ENCODE assay signal across 1 cellular context in the genomic region with DNA sequence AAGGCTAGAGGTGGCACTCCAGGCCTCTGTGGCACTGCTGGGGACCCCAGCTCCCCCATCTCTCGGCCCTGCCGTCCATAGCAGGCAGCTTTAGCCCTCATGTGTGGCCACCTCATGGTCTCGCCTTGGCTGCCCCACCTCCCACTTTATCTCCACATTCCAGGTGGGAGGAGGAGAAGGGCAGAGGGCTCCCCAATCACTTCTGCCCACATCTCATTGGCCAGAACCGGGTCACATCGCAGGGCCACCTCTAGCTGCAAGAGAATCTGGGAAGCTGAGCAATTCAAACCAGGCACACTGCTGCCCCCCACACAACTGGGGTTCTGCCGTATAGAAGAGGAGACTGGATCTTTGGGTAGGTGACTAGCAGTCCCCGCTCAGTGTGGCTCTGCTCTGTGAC.
TF ChIP-seq lines count a peak whose summit lies in the region.

No MANE protein-coding gene starts in this region.

TF ChIP-seq in K562, 482 proteins besides CTCF, POLR2A, EP300 and RAD21:
- TF ChIP-seq CBFA2T2 (conservative IDR thresholded peaks at IDR 0.05): 0 out of 2 replicates have a peak, but pooled peaks have one; percentile 32
- TF ChIP-seq ZNF584 (CRISPR knock-in tag; IDR thresholded peaks at IDR 0.05; ENCODE audit: low read depth): no peak
- TF ChIP-seq ZBTB7A (IDR thresholded peaks at IDR 0.05; ENCODE audit: borderline replicate concordance, control insufficient read depth, low read depth, low read length): 0 out of 2 replicates have a peak, but pooled peaks have one; percentile 33
- peak in 1 of 2 experiments; percentile 66; a peak in 1 of 4 replicates for TF ChIP-seq TRIM24 (IDR thresholded peaks at IDR 0.05)
- peak; percentile 58; the same call in 1 of the 2 replicates for TF ChIP-seq TRIM28 (IDR thresholded peaks at IDR 0.05)
- TF ChIP-seq PHF8 (IDR thresholded peaks at IDR 0.05; ENCODE audit: borderline replicate concordance, low read length): no peak
- TF ChIP-seq HNRNPL (IDR thresholded peaks at IDR 0.05; ENCODE audit: low read depth, low read length): no peak
- peak; percentile 43 for TF ChIP-seq TCF3 (CRISPR knock-in tag; IDR thresholded peaks at IDR 0.05)
- no peak for TF ChIP-seq CHD1 (IDR thresholded peaks at IDR 0.05; ENCODE audit: low read length)
- TF ChIP-seq, protein P1, sequence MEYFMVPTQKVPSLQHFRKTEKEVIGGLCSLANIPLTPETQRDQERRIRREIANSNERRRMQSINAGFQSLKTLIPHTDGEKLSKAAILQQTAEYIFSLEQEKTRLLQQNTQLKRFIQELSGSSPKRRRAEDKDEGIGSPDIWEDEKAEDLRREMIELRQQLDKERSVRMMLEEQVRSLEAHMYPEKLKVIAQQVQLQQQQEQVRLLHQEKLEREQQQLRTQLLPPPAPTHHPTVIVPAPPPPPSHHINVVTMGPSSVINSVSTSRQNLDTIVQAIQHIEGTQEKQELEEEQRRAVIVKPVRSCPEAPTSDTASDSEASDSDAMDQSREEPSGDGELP (CRISPR knock-in tag; IDR thresholded peaks at IDR 0.05; ENCODE audit: borderline replicate concordance): peak; percentile 37; the same call in 1 of the 2 replicates
- no peak for TF ChIP-seq SMARCA4 (IDR thresholded peaks at IDR 0.05)
- TF ChIP-seq TEAD4 (IDR thresholded peaks at IDR 0.05; ENCODE audit: low read length): 0 out of 2 replicates have a peak, but pooled peaks have one; percentile 24
- no peak for TF ChIP-seq TEAD4 (CRISPR knock-in tag; IDR thresholded peaks at IDR 0.05; ENCODE audit: borderline replicate concordance)
- no peak for TF ChIP-seq KDM4B (IDR thresholded peaks at IDR 0.05; ENCODE audit: borderline replicate concordance in 2 of 2, low read depth in 1 of 2)
- TF ChIP-seq, protein P2, sequence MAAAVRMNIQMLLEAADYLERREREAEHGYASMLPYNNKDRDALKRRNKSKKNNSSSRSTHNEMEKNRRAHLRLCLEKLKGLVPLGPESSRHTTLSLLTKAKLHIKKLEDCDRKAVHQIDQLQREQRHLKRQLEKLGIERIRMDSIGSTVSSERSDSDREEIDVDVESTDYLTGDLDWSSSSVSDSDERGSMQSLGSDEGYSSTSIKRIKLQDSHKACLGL (CRISPR knock-in tag; IDR thresholded peaks at IDR 0.05; ENCODE audit: borderline replicate concordance, poor library complexity, severe bottlenecking): no peak
- no peak for TF ChIP-seq SMAD2 (IDR thresholded peaks at IDR 0.05; ENCODE audit: low read depth, low read length)
- TF ChIP-seq NCOR1 (IDR thresholded peaks at IDR 0.05): no peak; the same call in 1 of the 2 replicates
- TF ChIP-seq CBX8 (IDR thresholded peaks at IDR 0.05; ENCODE audit: borderline replicate concordance, extremely low read depth, low read depth, low read length, poor library complexity, severe bottlenecking): no peak
- no peak for TF ChIP-seq ATF7 (IDR thresholded peaks at IDR 0.05)
- no peak for TF ChIP-seq FOXJ2 (tag; IDR thresholded peaks at IDR 0.05)
- no peak for TF ChIP-seq RAD51 (IDR thresholded peaks at IDR 0.05; ENCODE audit: borderline replicate concordance, low read depth)
- TF ChIP-seq TEAD1 (CRISPR knock-in tag; IDR thresholded peaks at IDR 0.05): peak in 1 of 2 experiments; percentile 44; a peak in 1 of 4 replicates
- TF ChIP-seq TBP (optimal IDR thresholded peaks at IDR 0.05; ENCODE audit: low read depth, low read length): no peak
- no peak for TF ChIP-seq ADNP (tag; IDR thresholded peaks at IDR 0.05)
- no peak for TF ChIP-seq ZC3H4 (CRISPR knock-in tag; IDR thresholded peaks at IDR 0.05; ENCODE audit: borderline replicate concordance)
- peak in 1 of 2 experiments; percentile 58; a peak in 1 of 4 replicates for TF ChIP-seq RCOR1 (IDR thresholded peaks at IDR 0.05; ENCODE audit: borderline replicate concordance in 1 of 2, low read depth in 2 of 2, low read length in 2 of 2)
- no peak for TF ChIP-seq NEUROD1 (IDR thresholded peaks at IDR 0.05; ENCODE audit: borderline replicate concordance, low read depth, low read length, partially characterized antibody)
- no peak for TF ChIP-seq ZNF347 (CRISPR knock-in tag; IDR thresholded peaks at IDR 0.05; ENCODE audit: low read depth)
- TF ChIP-seq CHAMP1 (IDR thresholded peaks at IDR 0.05): no peak
- TF ChIP-seq PYGO2 (tag; IDR thresholded peaks at IDR 0.05): no peak
- peak; percentile 53 for TF ChIP-seq CBFA2T3 (IDR thresholded peaks at IDR 0.05)
- TF ChIP-seq TAL1 (IDR thresholded peaks at IDR 0.05): no peak; the same call in 1 of the 2 replicates
- TF ChIP-seq OTX1 (CRISPR knock-in tag; IDR thresholded peaks at IDR 0.05): no peak
- no peak for TF ChIP-seq CCNT2 (IDR thresholded peaks at IDR 0.05; ENCODE audit: borderline replicate concordance, extremely low read depth, insufficient read length, low read depth, low read length)
